In genomic region chrX:23504895-23505294, GRCh38 we compare ENCODE assay signal across 18 cellular contexts.
DNase-seq lines count a peak whose midpoint lies in the region; ATAC-seq and TF ChIP-seq lines count a peak whose summit lies in the region.
"Had no signal": no experiment of that assay in that cellular context is flagged by ENCODE, and none has a peak within 500 bp of the region (broad histone marks: within the 10 kb centered on the region; RNA-seq: fewer than 3 reads in every experiment).

No MANE protein-coding gene starts in this region.

- peak overlapping the region; percentile 88 for H3K27ac ChIP-seq in HUES48 (ENCODE audit: low read depth, low read length)
- peak overlapping the region; percentile 77 for H3K27ac ChIP-seq in iPS-18a (ENCODE audit: low read length)
- peak overlapping the region; percentile 11 to 64 (median 59) for H3K27ac ChIP-seq in stomach
- H3K27ac ChIP-seq: KMS-11 had no signal

- TF ChIP-seq POLR2A in stomach (IDR thresholded peaks at IDR 0.05): no peak

- H3K4me3 ChIP-seq in HUES48 (ENCODE audit: low read depth, low read length) (peak overlapping the region; percentile 35; the same call in 1 of the 2 replicates), astrocyte of the spinal cord (ENCODE audit: low read depth, low read length) (no peak overlapping the region), iPS-18a (ENCODE audit: low read length) (peak overlapping the region; percentile 35), stomach (no peak overlapping the region)

- H3K27me3 ChIP-seq in HUES48 (ENCODE audit: control insufficient read depth, insufficient read depth, low read length) (no peaks in the 10 kb centered on the region), iPS-18a (ENCODE audit: control insufficient read depth, insufficient read depth, low read length) (no peaks in the 10 kb centered on the region), stomach (no peaks in the 10 kb centered on the region)

- H3K4me1 ChIP-seq in HUES48 (ENCODE audit: control insufficient read depth, insufficient read depth, low read length) (peaks cover 59% of the 10 kb centered on the region), iPS-18a (ENCODE audit: control insufficient read depth, low read depth, low read length) (peaks cover 59% of the 10 kb centered on the region), stomach (peaks cover 0 to 10% (median 6%) of the 10 kb centered on the region in 4 donors)

- no peak overlapping the region for H3K9ac ChIP-seq in HUES48 (ENCODE audit: low read depth, low read length)
- no peak overlapping the region for H3K9ac ChIP-seq in iPS-18a (ENCODE audit: low read length)
- H3K9ac ChIP-seq: KMS-11 had no signal

- H3K36me3 ChIP-seq in HUES48 (ENCODE audit: control insufficient read depth, insufficient read depth, low read length): no peaks in the 10 kb centered on the region
- H3K36me3 ChIP-seq in iPS-18a (ENCODE audit: control insufficient read depth, low read depth, low read length): no peaks in the 10 kb centered on the region
- H3K36me3 ChIP-seq in stomach: no peaks in the 10 kb centered on the region

- no peaks in the 10 kb centered on the region for H3K36me3 Mint-ChIP-seq in activated naive CD8-positive, alpha-beta T cell treated with anti-CD3 and anti-CD28 coated beads, Interleukin-2, amount 50 U/mL, for 24 hours (ENCODE audit: low read depth)
- H3K36me3 Mint-ChIP-seq: activated CD4-positive, alpha-beta memory T cell treated with anti-CD3 and anti-CD28 coated beads for 36 hours; CD8-positive, alpha-beta memory T cell had no signal

- H3K27ac Mint-ChIP-seq in activated naive CD8-positive, alpha-beta T cell treated with anti-CD3 and anti-CD28 coated beads, Interleukin-2, amount 50 U/mL, for 24 hours: no peak overlapping the region
- H3K27ac Mint-ChIP-seq: activated CD4-positive, alpha-beta memory T cell treated with anti-CD3 and anti-CD28 coated beads for 36 hours; CD8-positive, alpha-beta memory T cell; T-helper 1 cell treated with Interleukin-12 subunit alpha and Interleukin-12 subunit beta and Interleukin-4 antibody, amounts not matched to agents 30 μg/mL and 1 μg/mL, for 36 hours had no signal

- DNase-seq in astrocyte of the spinal cord (ENCODE audit: low read depth, low spot score): peak; percentile 7
- DNase-seq in stomach: no peak
- DNase-seq in T-helper 9 cell: no peak
- DNase-seq in NCI-H2171 treated with DMSO at 0.1 percent for 48 hours (lab: John Stamatoyannopoulos, UW): no peak
- DNase-seq in activated naive CD8-positive, alpha-beta T cell treated with anti-CD3 and anti-CD28 coated beads, Interleukin-2, amount 50 U/mL, for 24 hours: no peak
- DNase-seq in COLO829 (ENCODE audit: low spot score): no peak
- DNase-seq: activated CD4-positive, alpha-beta memory T cell treated with anti-CD3 and anti-CD28 coated beads for 36 hours; activated gamma-delta T cell treated with Interleukin-2 at 50 U/mL for 16 hours; activated T-cell treated with anti-CD3 and anti-CD28 coated beads for 4 hours; amygdala; CD8-positive, alpha-beta memory T cell; DMS79 treated with DMSO at 0.1 percent for 48 hours; SIG-M5 had no signal

- TF ChIP-seq CTCF in astrocyte of the spinal cord (IDR thresholded peaks at IDR 0.05; ENCODE audit: low read depth, low read length) (no peak), stomach (IDR thresholded peaks at IDR 0.05) (no peak)

- no peaks in the 10 kb centered on the region for H3K27me3 Mint-ChIP-seq in activated naive CD8-positive, alpha-beta T cell treated with anti-CD3 and anti-CD28 coated beads, Interleukin-2, amount 50 U/mL, for 24 hours
- H3K27me3 Mint-ChIP-seq: activated CD4-positive, alpha-beta memory T cell treated with anti-CD3 and anti-CD28 coated beads for 36 hours had no signal

- H3K4me3 Mint-ChIP-seq in activated naive CD8-positive, alpha-beta T cell treated with anti-CD3 and anti-CD28 coated beads, Interleukin-2, amount 50 U/mL, for 24 hours: no peak overlapping the region
- H3K4me3 Mint-ChIP-seq: activated CD4-positive, alpha-beta memory T cell treated with anti-CD3 and anti-CD28 coated beads for 36 hours; CD8-positive, alpha-beta memory T cell; nephron; T-helper 1 cell treated with Interleukin-12 subunit alpha and Interleukin-12 subunit beta and Interleukin-4 antibody, amounts not matched to agents 30 μg/mL and 1 μg/mL, for 36 hours had no signal

- H3K9me3 ChIP-seq in HUES48 (ENCODE audit: control insufficient read depth, insufficient read depth, low read length) (no peaks in the 10 kb centered on the region), iPS-18a (ENCODE audit: control insufficient read depth, low read depth, low read length) (no peaks in the 10 kb centered on the region), stomach (peaks cover 0 to 14% (median 4%) of the 10 kb centered on the region in 4 donors)

- in situ Hi-C loops in astrocyte of the spinal cord (cut with HindIII; ENCODE audit: low sequenced_read_pairs): no loop called here

- intact Hi-C loops in stomach (cut with DNase I; ENCODE audit: low total_unique reads): no loop called here

- WGBS in stomach, 5 donors: 54 to 67% (median 61%) methylated on average over 2 of the region's 2 CpGs

- no peaks in the 10 kb centered on the region for H3K4me1 Mint-ChIP-seq in activated naive CD8-positive, alpha-beta T cell treated with anti-CD3 and anti-CD28 coated beads, Interleukin-2, amount 50 U/mL, for 24 hours
- H3K4me1 Mint-ChIP-seq: CD8-positive, alpha-beta memory T cell had no signal

- TF ChIP-seq EP300 in stomach (IDR thresholded peaks at IDR 0.05): no peak

- ATAC-seq in activated naive CD8-positive, alpha-beta T cell treated with anti-CD3 and anti-CD28 coated beads, Interleukin-2, amount 50 U/mL, for 24 hours: no peak

- peaks cover 6% of the 10 kb centered on the region for H3K9me3 Mint-ChIP-seq in activated naive CD8-positive, alpha-beta T cell treated with anti-CD3 and anti-CD28 coated beads, Interleukin-2, amount 50 U/mL, for 24 hours
- H3K9me3 Mint-ChIP-seq: nephron; T-helper 1 cell treated with Interleukin-12 subunit alpha and Interleukin-12 subunit beta and Interleukin-4 antibody, amounts not matched to agents 30 μg/mL and 1 μg/mL, for 36 hours had no signal

Comparison
In these comparisons a context has a peak if more than half of its experiments do, and no peak if none do; other contexts are left out.
1. H3K4me3 ChIP-seq: peak in HUES48 (single experiment) and iPS-18a (single experiment); none in astrocyte of the spinal cord (single experiment) and stomach (0 of 4).
2. Peak in every context shown above with its lines, with median percentiles within 50 percentile points of each other: H3K27ac ChIP-seq.